In the genomic region with DNA sequence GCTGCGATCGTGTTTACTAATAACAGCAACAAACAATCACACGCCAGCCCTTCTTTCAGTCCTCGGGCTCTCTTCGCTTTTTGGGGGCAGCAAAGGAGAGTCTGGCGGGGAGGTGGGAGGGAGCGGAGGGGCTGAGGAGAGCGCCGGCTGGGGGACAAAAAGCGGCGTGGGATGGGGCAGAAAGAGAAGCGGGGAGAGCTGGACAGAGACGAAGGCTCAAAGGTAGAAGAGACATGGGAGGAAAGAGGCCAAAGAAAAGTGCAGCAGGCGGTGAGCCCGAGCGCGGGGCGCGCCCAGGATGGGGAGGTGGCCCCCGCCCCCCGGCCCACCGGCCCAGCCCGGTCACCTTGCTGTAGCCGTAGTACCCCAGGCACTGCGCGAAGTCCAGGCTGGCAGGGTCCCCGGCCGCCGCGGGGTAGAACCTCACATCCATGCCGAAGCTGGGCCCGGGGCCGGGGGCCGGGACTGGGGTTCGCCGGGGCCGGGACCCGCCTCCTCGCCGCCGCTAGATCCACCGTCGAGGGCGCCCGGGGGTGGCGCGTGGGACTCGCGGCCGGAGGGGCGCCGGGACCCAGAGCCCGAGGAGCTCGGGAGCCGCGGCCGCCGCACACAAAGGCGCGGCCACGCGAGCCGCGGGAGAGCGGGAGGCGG, we compare ENCODE assay signal across 13 cellular contexts. TPM values are rescaled to one million over a fixed set of nuclear protein-coding genes. Genes with fewer than 3 reads are reported as not detected.
DNase-seq lines count a peak whose midpoint lies in the region; ATAC-seq, FAIRE-seq and TF ChIP-seq lines count a peak whose summit lies in the region.
"Had no signal": no experiment of that assay in that cellular context is flagged by ENCODE, and none has a peak within 500 bp of the region (broad histone marks: within the 10 kb centered on the region; RNA-seq: fewer than 3 reads in every experiment).

No MANE protein-coding gene starts in this region.

- WGBS in lower leg skin, 2 donors = 1% methylated on average over 25 to 29 of the region's 66 CpGs

- intact Hi-C loops in lower leg skin (cut with DNase I; ENCODE audit: low total_unique reads) = no loop called here

- TF ChIP-seq CTCF in bronchial epithelial cell (IDR thresholded peaks at IDR 0.05; ENCODE audit: insufficient read depth, low read length, severe bottlenecking) (no peak), lower leg skin (IDR thresholded peaks at IDR 0.05) (no peak)

- peak overlapping the region; percentile 13 for H3K27ac ChIP-seq in substantia nigra (ENCODE audit: low read depth, low read length, poor library complexity, severe bottlenecking)

- H3K27me3 ChIP-seq in bronchial epithelial cell (ENCODE audit: control insufficient read depth, insufficient read depth, low read length) = peaks cover 32% of the 10 kb centered on the region

- H3K36me3 ChIP-seq in bronchial epithelial cell (ENCODE audit: control insufficient read depth, insufficient read depth, low read length) = no peaks in the 10 kb centered on the region

- ATAC-seq in GM18909 (IDR thresholded peaks at IDR 0.05; ENCODE audit: poor library complexity, unreplicated experiment) (no peak), GM19463 (IDR thresholded peaks at IDR 0.05; ENCODE audit: unreplicated experiment) (no peak)
- ATAC-seq: T-cell had no signal

- FAIRE-seq in bronchial epithelial cell (lab: Jason Lieb, UNC) = no peak
- FAIRE-seq: A204.1 had no signal

- H3K4me3 ChIP-seq in bronchial epithelial cell (ENCODE audit: low read depth, low read length) (peak overlapping the region; percentile 9), lower leg skin (ENCODE audit: low read depth, poor library complexity, severe bottlenecking) (peak overlapping the region; percentile 23)

- TF ChIP-seq POLR2A in lower leg skin (IDR thresholded peaks at IDR 0.05) = no peak

- DNase-seq in DMS53 (lab: John Stamatoyannopoulos, UW) = peak; percentile 65
- no peak for DNase-seq in DMS53 treated with DMSO at 0.1 percent for 48 hours (lab: John Stamatoyannopoulos, UW; ENCODE audit: unreplicated experiment)
- no peak for DNase-seq in bronchial epithelial cell (ENCODE audit: low read depth)
- no peak for DNase-seq in lower leg skin (ENCODE audit: low spot score in 2 of 2)
- peak in 1 of 49 donors; percentile 2 for DNase-seq in substantia nigra (lab: John Stamatoyannopoulos, UW)
- no peak for DNase-seq in activated CD4-positive, CD25-positive, alpha-beta regulatory T cell (lab: John Stamatoyannopoulos, UW)
- DNase-seq: activated T-cell treated with anti-CD3 and anti-CD28 coated beads, Interleukin-2, amount 50 U/mL, for 48 hours; dermis blood vessel endothelial cell; mammary epithelial cell; T-cell had no signal

RNA-seq across cellular contexts. Expression of a gene that starts 0.5 kb away (rescaled TPM):
- total RNA-seq in bronchial epithelial cell = under 0.01 and 0.13 TPM in 2 replicates
- total RNA-seq in lower leg skin = 1 to 10 TPM in 3 of 4 donors, under 1 TPM in 1; 0.51 to 3.8 (median 1.9) TPM
